Comparison of ENCODE assay signal across 1 cellular context in the genomic region with DNA sequence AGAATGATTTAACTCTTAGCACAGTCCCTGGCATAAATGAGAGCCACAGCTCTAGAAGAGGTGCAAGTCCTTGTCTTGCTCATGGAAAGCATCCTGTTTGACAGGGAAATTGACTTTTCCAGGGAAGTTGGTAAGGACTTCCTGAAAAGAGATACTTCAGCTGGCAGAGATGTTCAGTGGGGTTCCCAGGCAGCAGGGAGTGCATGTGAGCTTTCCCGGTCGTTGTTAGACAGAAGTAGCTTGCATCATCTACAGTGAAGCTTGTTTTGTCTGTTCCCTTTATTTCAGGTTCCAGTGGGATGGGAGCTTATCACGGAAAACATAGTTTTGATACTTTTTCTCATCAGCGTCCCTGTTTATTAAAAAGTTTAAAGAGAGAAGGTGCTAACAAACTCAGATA.
TF ChIP-seq lines count a peak whose summit lies in the region.

No MANE protein-coding gene starts in this region.

TF ChIP-seq in A549, 52 proteins besides CTCF, POLR2A, EP300 and RAD21 (continued from another document):
- TF ChIP-seq, protein P1, sequence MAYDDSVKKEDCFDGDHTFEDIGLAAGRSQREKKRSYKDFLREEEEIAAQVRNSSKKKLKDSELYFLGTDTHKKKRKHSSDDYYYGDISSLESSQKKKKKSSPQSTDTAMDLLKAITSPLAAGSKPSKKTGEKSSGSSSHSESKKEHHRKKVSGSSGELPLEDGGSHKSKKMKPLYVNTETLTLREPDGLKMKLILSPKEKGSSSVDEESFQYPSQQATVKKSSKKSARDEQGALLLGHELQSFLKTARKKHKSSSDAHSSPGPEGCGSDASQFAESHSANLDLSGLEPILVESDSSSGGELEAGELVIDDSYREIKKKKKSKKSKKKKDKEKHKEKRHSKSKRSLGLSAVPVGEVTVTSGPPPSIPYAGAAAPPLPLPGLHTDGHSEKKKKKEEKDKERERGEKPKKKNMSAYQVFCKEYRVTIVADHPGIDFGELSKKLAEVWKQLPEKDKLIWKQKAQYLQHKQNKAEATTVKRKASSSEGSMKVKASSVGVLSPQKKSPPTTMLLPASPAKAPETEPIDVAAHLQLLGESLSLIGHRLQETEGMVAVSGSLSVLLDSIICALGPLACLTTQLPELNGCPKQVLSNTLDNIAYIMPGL (CRISPR knock-in tag; IDR thresholded peaks at IDR 0.05; ENCODE audit: borderline replicate concordance), result 0 out of 2 replicates have a peak, but pooled peaks have one; percentile 21
- TF ChIP-seq JUNB (IDR thresholded peaks at IDR 0.05), result no peak
